ENCODE assay signal across 8 cellular contexts in genomic region chr10:114550756-114551290, GRCh38.
DNase-seq lines count a peak whose midpoint lies in the region; ATAC-seq, FAIRE-seq and TF ChIP-seq lines count a peak whose summit lies in the region.

No MANE protein-coding gene starts in this region.

- H3K27ac Mint-ChIP-seq in neural crest cell (ENCODE audit: unreplicated experiment): no peak overlapping the region

- H3K9me2 ChIP-seq in OCI-LY7 (ENCODE audit: insufficient read depth, low read length): no peaks in the 10 kb centered on the region

- H3K9me3 ChIP-seq in OCI-LY7 (ENCODE audit: low read length): no peaks in the 10 kb centered on the region
- H3K9me3 ChIP-seq in endothelial cell of umbilical vein (replicated peaks; ENCODE audit: control insufficient read depth, insufficient read depth, low read length): no peaks in the 10 kb centered on the region

- no peaks in the 10 kb centered on the region for H3K9me1 ChIP-seq in endothelial cell of umbilical vein (replicated peaks; ENCODE audit: control insufficient read depth, extremely low read depth, insufficient read depth, low read length)

- no peaks in the 10 kb centered on the region for H3K36me3 Mint-ChIP-seq in neural crest cell (ENCODE audit: low read depth)

- H3K4me3 ChIP-seq in OCI-LY7 (ENCODE audit: low read depth, low read length, poor library complexity, severe bottlenecking) (no peak overlapping the region), endothelial cell of umbilical vein (replicated peaks in 1 of 3; ENCODE audit: insufficient read depth in 1 of 3, low read depth in 1 of 3, low read length in 3 of 3) (no peak overlapping the region)

- no peaks in the 10 kb centered on the region for H3K27me3 Mint-ChIP-seq in neural crest cell (ENCODE audit: low read depth)

- TF ChIP-seq CTCF in 22Rv1 (IDR thresholded peaks at IDR 0.05): peak; percentile 66
- peak; percentile 1 for TF ChIP-seq CTCF in GM12873 (IDR thresholded peaks at IDR 0.05; ENCODE audit: insufficient read depth, low read depth, low read length, missing control alignments)
- TF ChIP-seq CTCF in OCI-LY7 (conservative IDR thresholded peaks at IDR 0.05; ENCODE audit: low read length): peak; percentile 93
- peak in 1 of 2 donors; percentile 15 for TF ChIP-seq CTCF in endothelial cell of umbilical vein (IDR thresholded peaks at IDR 0.05; ENCODE audit: extremely low read depth in 1 of 2, insufficient read depth in 1 of 2, low read depth in 1 of 2, low read length in 2 of 2)
- peak; percentile 73 for TF ChIP-seq CTCF in neural crest cell (conservative IDR thresholded peaks at IDR 0.05)

- H3K79me2 ChIP-seq in OCI-LY7 (ENCODE audit: insufficient read depth, low read depth, low read length) (no peaks in the 10 kb centered on the region), endothelial cell of umbilical vein (ENCODE audit: control insufficient read depth, insufficient read depth, low read length) (no peaks in the 10 kb centered on the region)

- no peak overlapping the region for H3K4me3 Mint-ChIP-seq in neural crest cell

- TF ChIP-seq POLR2A in endothelial cell of umbilical vein (IDR thresholded peaks at IDR 0.05; ENCODE audit: low read depth, low read length): no peak

- POLR2A ChIA-PET in OCI-LY7 (lab: Charles Lee) (no interaction called here), endothelial cell of umbilical vein (lab: Charles Lee) (no interaction called here)

- H4K20me1 ChIP-seq in OCI-LY7 (ENCODE audit: insufficient read depth, low read length) (no peaks in the 10 kb centered on the region), endothelial cell of umbilical vein (replicated peaks; ENCODE audit: control insufficient read depth, extremely low read depth, insufficient read depth, low read length) (no peaks in the 10 kb centered on the region)

- CTCF ChIA-PET in OCI-LY7 (lab: Charles Lee; ENCODE audit: unreplicated experiment) (interaction anchor here (0.6 kb wide), 1 partner anchor 50 kb away, joined by 4 read pairs; no protein-coding TSS in a partner anchor), endothelial cell of umbilical vein (lab: Charles Lee) (interaction anchor here (0.6 to 8.8 kb wide), 30 partner anchors 11 to 579 kb away, joined by 3 to 208 read pairs (median 4); partner anchors contain the start of gene FHIP2A)

- no peak for ATAC-seq in HG03521 (IDR thresholded peaks at IDR 0.05; ENCODE audit: unreplicated experiment)

- dilution Hi-C loops in endothelial cell of umbilical vein (cut with MboI; ENCODE audit: extremely low pct_ligation_motif_present, low sequenced_read_pairs): loop anchor here (25.0 kb wide), 2 partner anchors 136 to 236 kb away; no protein-coding TSS in a partner anchor

- FAIRE-seq in endothelial cell of umbilical vein (lab: Jason Lieb, UNC): no peak

- no peaks in the 10 kb centered on the region for H3K27me3 ChIP-seq in endothelial cell of umbilical vein (ENCODE audit: control insufficient read depth in 2 of 2, insufficient read depth in 2 of 2, low read length in 2 of 2)

- no peaks in the 10 kb centered on the region for H3K4me1 Mint-ChIP-seq in neural crest cell

- DNase-seq in OCI-LY7 (ENCODE audit: low spot score) (peak; percentile 67), endothelial cell of umbilical vein (ENCODE audit: low read depth, low spot score) (no peak), neural crest cell (ENCODE audit: low read depth, low spot score) (no peak), head of caudate nucleus (no peak), 8988T (no peak)

- no peak overlapping the region for H2AFZ ChIP-seq in OCI-LY7 (ENCODE audit: low read length)
- H2AFZ ChIP-seq in endothelial cell of umbilical vein (ENCODE audit: low read depth, low read length): no peak overlapping the region

- no TSS peak for BruUV-seq in OCI-LY7 (replicated peaks; lab: Mats Ljungman, UMichigan)
- no TSS peak for BruUV-seq in endothelial cell of umbilical vein (replicated peaks; lab: Mats Ljungman, UMichigan)

- H3K27ac ChIP-seq in 22Rv1 (no peak overlapping the region), OCI-LY7 (ENCODE audit: low read depth, low read length, poor library complexity, severe bottlenecking) (no peak overlapping the region), endothelial cell of umbilical vein (ENCODE audit: insufficient read depth, low read depth, low read length) (no peak overlapping the region)

- H3K4me1 ChIP-seq in OCI-LY7 (ENCODE audit: insufficient read depth, low read length, poor library complexity, severe bottlenecking): peaks cover 18% of the 10 kb centered on the region
- H3K4me1 ChIP-seq in endothelial cell of umbilical vein (ENCODE audit: control insufficient read depth, extremely low read depth, insufficient read depth, low read length): peaks cover 11% of the 10 kb centered on the region

- H3K9ac ChIP-seq in endothelial cell of umbilical vein (replicated peaks; ENCODE audit: extremely low read depth, insufficient read depth, low read length): no peak overlapping the region

- H3K9me3 Mint-ChIP-seq in neural crest cell: no peaks in the 10 kb centered on the region

- H3K4me2 ChIP-seq in OCI-LY7 (ENCODE audit: low read length) (no peak overlapping the region), endothelial cell of umbilical vein (ENCODE audit: insufficient read depth, low read length) (peak overlapping the region; percentile 68)

- H3K36me3 ChIP-seq in OCI-LY7 (ENCODE audit: insufficient read depth, low read length): no peaks in the 10 kb centered on the region
- H3K36me3 ChIP-seq in endothelial cell of umbilical vein (ENCODE audit: control insufficient read depth in 2 of 2, extremely low read depth in 1 of 2, insufficient read depth in 2 of 2, low read length in 2 of 2): peaks cover 0 to 2% of the 10 kb centered on the region in 2 experiments

- intact Hi-C loops in OCI-LY7 (cut with micrococcal nuclease; ENCODE audit: unreplicated experiment): loop anchor here (2.0 to 10.0 kb wide), 3 partner anchors 328 to 864 kb away; no protein-coding TSS in a partner anchor
- intact Hi-C loops in endothelial cell of umbilical vein (cut with micrococcal nuclease): loop anchor here (1.0 to 2.0 kb wide), 7 partner anchors 74 to 578 kb away; partner anchors contain the start of gene FHIP2A
- intact Hi-C loops in head of caudate nucleus (cut with DNase I): no loop called here

TF ChIP-seq in endothelial cell of umbilical vein, 7 proteins besides CTCF, POLR2A, EP300 and RAD21:
- no peak for TF ChIP-seq GATA2 (IDR thresholded peaks at IDR 0.05; ENCODE audit: insufficient read depth, insufficient read length, low read depth, low read length)
- no peak for TF ChIP-seq MYC (IDR thresholded peaks at IDR 0.05; ENCODE audit: low read depth, low read length)
- TF ChIP-seq, protein P1, sequence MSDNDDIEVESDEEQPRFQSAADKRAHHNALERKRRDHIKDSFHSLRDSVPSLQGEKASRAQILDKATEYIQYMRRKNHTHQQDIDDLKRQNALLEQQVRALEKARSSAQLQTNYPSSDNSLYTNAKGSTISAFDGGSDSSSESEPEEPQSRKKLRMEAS (IDR thresholded peaks at IDR 0.05; ENCODE audit: insufficient read depth, insufficient read length): no peak
- no peak for TF ChIP-seq POLR2AphosphoS5 (IDR thresholded peaks at IDR 0.05; ENCODE audit: insufficient read depth, low read depth, low read length)
- no peak for TF ChIP-seq JUN (IDR thresholded peaks at IDR 0.05; ENCODE audit: borderline replicate concordance, insufficient read depth, insufficient read length, low read depth)
- no peak for TF ChIP-seq EZH2 (IDR thresholded peaks at IDR 0.05; ENCODE audit: borderline replicate concordance, low read depth, low read length, severe bottlenecking)
- TF ChIP-seq FOS (IDR thresholded peaks at IDR 0.05; ENCODE audit: borderline replicate concordance, insufficient read depth, low read length): no peak
